In the genomic region with DNA sequence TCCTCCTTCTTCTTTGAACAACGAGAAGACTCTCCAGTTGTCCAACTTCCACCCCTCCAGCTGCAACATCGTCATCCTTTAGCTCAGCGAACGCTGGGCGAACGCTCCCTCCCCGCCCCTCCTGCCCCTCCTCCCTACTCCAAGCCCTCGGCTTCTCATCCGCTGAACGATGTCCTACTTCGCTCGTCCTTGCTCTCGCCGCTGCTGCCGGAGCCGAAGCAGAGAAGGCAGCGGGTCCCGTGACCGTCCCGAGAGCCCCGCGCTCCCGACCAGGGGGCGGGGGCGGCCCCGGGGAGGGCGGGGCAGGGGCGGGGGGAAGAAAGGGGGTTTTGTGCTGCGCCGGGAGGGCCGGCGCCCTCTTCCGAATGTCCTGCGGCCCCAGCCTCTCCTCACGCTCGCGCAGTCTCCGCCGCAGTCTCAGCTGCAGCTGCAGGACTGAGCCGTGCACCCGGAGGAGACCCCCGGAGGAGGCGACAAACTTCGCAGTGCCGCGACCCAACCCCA, we compare ENCODE assay signal across 8 cellular contexts. TPM values are rescaled to one million over a fixed set of nuclear protein-coding genes. Genes with fewer than 3 reads are reported as not detected.
DNase-seq lines count a peak whose midpoint lies in the region; ATAC-seq and TF ChIP-seq lines count a peak whose summit lies in the region.

A gene with protein sequence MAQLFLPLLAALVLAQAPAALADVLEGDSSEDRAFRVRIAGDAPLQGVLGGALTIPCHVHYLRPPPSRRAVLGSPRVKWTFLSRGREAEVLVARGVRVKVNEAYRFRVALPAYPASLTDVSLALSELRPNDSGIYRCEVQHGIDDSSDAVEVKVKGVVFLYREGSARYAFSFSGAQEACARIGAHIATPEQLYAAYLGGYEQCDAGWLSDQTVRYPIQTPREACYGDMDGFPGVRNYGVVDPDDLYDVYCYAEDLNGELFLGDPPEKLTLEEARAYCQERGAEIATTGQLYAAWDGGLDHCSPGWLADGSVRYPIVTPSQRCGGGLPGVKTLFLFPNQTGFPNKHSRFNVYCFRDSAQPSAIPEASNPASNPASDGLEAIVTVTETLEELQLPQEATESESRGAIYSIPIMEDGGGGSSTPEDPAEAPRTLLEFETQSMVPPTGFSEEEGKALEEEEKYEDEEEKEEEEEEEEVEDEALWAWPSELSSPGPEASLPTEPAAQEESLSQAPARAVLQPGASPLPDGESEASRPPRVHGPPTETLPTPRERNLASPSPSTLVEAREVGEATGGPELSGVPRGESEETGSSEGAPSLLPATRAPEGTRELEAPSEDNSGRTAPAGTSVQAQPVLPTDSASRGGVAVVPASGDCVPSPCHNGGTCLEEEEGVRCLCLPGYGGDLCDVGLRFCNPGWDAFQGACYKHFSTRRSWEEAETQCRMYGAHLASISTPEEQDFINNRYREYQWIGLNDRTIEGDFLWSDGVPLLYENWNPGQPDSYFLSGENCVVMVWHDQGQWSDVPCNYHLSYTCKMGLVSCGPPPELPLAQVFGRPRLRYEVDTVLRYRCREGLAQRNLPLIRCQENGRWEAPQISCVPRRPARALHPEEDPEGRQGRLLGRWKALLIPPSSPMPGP (plus strand): TSS at position 357 of the 504 bp plus-strand sequence. CDS start 3,938 bp downstream, outside the sequence.

- no peak within 1 kb of the TSS for H2BK20ac ChIP-seq in IMR-90 (ENCODE audit: low read depth, low read length)

- H2BK120ac ChIP-seq in IMR-90 (ENCODE audit: low read depth, low read length), result no peak within 1 kb of the TSS

- no peak for TF ChIP-seq RAD21 in IMR-90 (IDR thresholded peaks at IDR 0.05; ENCODE audit: low read length)

- ATAC-seq in IMR-90 (ENCODE audit: low read depth) (peak; percentile 72), body of pancreas (peak; percentile 42)

- TF ChIP-seq POLR2A in IMR-90 (IDR thresholded peaks at IDR 0.05; ENCODE audit: low read depth, low read length) (no peak), body of pancreas (IDR thresholded peaks at IDR 0.05) (no peak), tibial nerve (IDR thresholded peaks at IDR 0.05) (no peak)

- no peak within 1 kb of the TSS for H3K27ac ChIP-seq in IMR-90 (ENCODE audit: insufficient read depth, low read length)
- H3K27ac ChIP-seq in body of pancreas, result no peak within 1 kb of the TSS
- H3K27ac ChIP-seq in tibial nerve, result no peak within 1 kb of the TSS

- no peak within 1 kb of the TSS for H3K14ac ChIP-seq in IMR-90 (replicated peaks; ENCODE audit: low read depth, low read length)

- peak within 1 kb of the TSS; percentile 61 for H2AFZ ChIP-seq in IMR-90 (replicated peaks; ENCODE audit: low read length, poor library complexity)

- POLR2A ChIA-PET in AG04449 (lab: Yijun Ruan, JAX) (no interaction called here), IMR-90 (lab: Charles Lee; ENCODE audit: unreplicated experiment) (no interaction called here)

- no peak within 1 kb of the TSS for H4K91ac ChIP-seq in IMR-90 (ENCODE audit: insufficient read depth, low read depth, low read length)

- H3K4me1 ChIP-seq in IMR-90 (ENCODE audit: control insufficient read depth, insufficient read depth, low read length) (no peaks in the 10 kb centered on the region; the same call in 1 of the 2 replicates), body of pancreas (peaks cover 15% of the 10 kb centered on the region), tibial nerve (peaks cover 0 to 14% (median 6%) of the 10 kb centered on the region in 4 donors)

- no peaks in the 10 kb centered on the region for H3K79me1 ChIP-seq in IMR-90 (ENCODE audit: low read depth in 1 of 2, low read length in 2 of 2)

- H2BK5ac ChIP-seq in IMR-90 (ENCODE audit: low read depth, low read length, poor library complexity, severe bottlenecking), result no peak within 1 kb of the TSS

- dilution Hi-C loops in IMR-90 (cut with HindIII; ENCODE audit: low sequenced_read_pairs, unreplicated experiment), result no loop called here

- WGBS in IMR-90 (ENCODE audit: extremely low coverage in 2 of 2, insufficient read length in 1 of 2), 2 experiments, result 0% methylated on average over 12 of the region's 46 CpGs; no CpG with 5 or more reads in 1 of the 2 experiments
- 0 to 1% methylated on average over 13 to 31 of the region's 46 CpGs for WGBS in body of pancreas, 2 donors
- 1 to 2% methylated on average over 16 to 32 of the region's 46 CpGs for WGBS in tibial nerve, 2 donors

- no TSS peak for BruUV-seq in IMR-90 (replicated peaks; lab: Mats Ljungman, UMichigan)

- CTCF ChIA-PET in AG04449 (lab: Yijun Ruan, JAX), result interaction anchor here (0.9 to 12.8 kb wide), 3 partner anchors 15 to 34 kb away, joined by 3 to 185 read pairs (median 142); no protein-coding TSS in a partner anchor
- CTCF ChIA-PET in IMR-90 (lab: Yijun Ruan, JAX), result interaction anchor here (1.5 to 1.8 kb wide), 2 partner anchors 15 to 18 kb away, joined by 4 to 14 read pairs; no protein-coding TSS in a partner anchor

- no peaks in the 10 kb centered on the region for H3K9me1 ChIP-seq in IMR-90 (ENCODE audit: insufficient read depth, low read length)

- H2AK5ac ChIP-seq in IMR-90 (ENCODE audit: low read depth, low read length), result no peak within 1 kb of the TSS

- TF ChIP-seq EP300 in tibial nerve (IDR thresholded peaks at IDR 0.05), result no peak

- intact Hi-C loops in IMR-90 (cut with micrococcal nuclease) (no loop called here), body of pancreas (cut with DNase I) (no loop called here)

- no peak for DNase-seq in AG04449 (ENCODE audit: low read depth, low spot score)
- peak; percentile 19 for DNase-seq in IMR-90
- DNase-seq in body of pancreas, result no peak
- peak; percentile 72 for DNase-seq in medulla oblongata (ENCODE audit: extremely low spot score)
- DNase-seq in tibial nerve (ENCODE audit: low spot score in 2 of 2), result no peak
- no peak for DNase-seq in SHP77 treated with DMSO at 0.1 percent for 48 hours (lab: John Stamatoyannopoulos, UW)
- no peak for DNase-seq in NK-92 treated with Interleukin-12 subunit alpha and Interleukin-12 subunit beta, amount 100 ng/mL, for 24 hours (lab: John Stamatoyannopoulos, UW)
- DNase-seq in NOMO-1 (lab: John Stamatoyannopoulos, UW; ENCODE audit: unreplicated experiment in 2 of 2), result no peak

- TF ChIP-seq CTCF in AG04449 (IDR thresholded peaks at IDR 0.05; ENCODE audit: insufficient read depth, low read length, missing control alignments), result no peak
- no peak for TF ChIP-seq CTCF in IMR-90 (conservative IDR thresholded peaks at IDR 0.05; ENCODE audit: low read depth, low read length)
- TF ChIP-seq CTCF in body of pancreas (IDR thresholded peaks at IDR 0.05), result no peak
- no peak for TF ChIP-seq CTCF in tibial nerve (IDR thresholded peaks at IDR 0.05)

- H3K4ac ChIP-seq in IMR-90 (ENCODE audit: low read depth, low read length), result no peak within 1 kb of the TSS

- H3K27me3 ChIP-seq in IMR-90 (ENCODE audit: control insufficient read depth, insufficient read depth, low read length), result peaks cover 92% of the 10 kb centered on the region
- H3K27me3 ChIP-seq in body of pancreas, result peaks cover 0 to 22% of the 10 kb centered on the region in 2 donors
- peaks cover 0 to 98% of the 10 kb centered on the region in 2 donors for H3K27me3 ChIP-seq in tibial nerve

- no peak within 1 kb of the TSS for H2AK9ac ChIP-seq in IMR-90 (replicated peaks; ENCODE audit: low read depth, low read length, poor library complexity)

- H3K9me3 ChIP-seq in IMR-90 (ENCODE audit: control insufficient read depth, insufficient read depth, low read length), result 0 out of 2 replicates have a peak, but pooled peaks cover 1% of the 10 kb centered on the region
- H3K9me3 ChIP-seq in body of pancreas, result no peaks in the 10 kb centered on the region
- H3K9me3 ChIP-seq in tibial nerve, result no peaks in the 10 kb centered on the region

- H4K20me1 ChIP-seq in IMR-90 (ENCODE audit: insufficient read depth, low read length), result peaks cover 11% of the 10 kb centered on the region; the same call in 1 of the 2 replicates

- no peak within 1 kb of the TSS for H3K9ac ChIP-seq in IMR-90 (ENCODE audit: low read depth, low read length)

- H3K18ac ChIP-seq in IMR-90 (ENCODE audit: low read depth, low read length), result no peak within 1 kb of the TSS

- H3K4me2 ChIP-seq in IMR-90 (ENCODE audit: low read depth, low read length), result peak within 1 kb of the TSS; percentile 43; the same call in 1 of the 2 replicates

- in situ Hi-C loops in IMR-90 (cut with MboI; ENCODE audit: low sequenced_read_pairs), result no loop called here

- peak within 1 kb of the TSS; percentile 20; the same call in 1 of the 2 replicates for H3K4me3 ChIP-seq in AG04449 (ENCODE audit: low read depth, low read length)
- H3K4me3 ChIP-seq in IMR-90 (ENCODE audit: insufficient read depth, low read depth, low read length), result no peak within 1 kb of the TSS; the same call in 1 of the 2 replicates
- no peak within 1 kb of the TSS for H3K4me3 ChIP-seq in body of pancreas
- peak within 1 kb of the TSS; percentile 1 to 46 (median 16) for H3K4me3 ChIP-seq in tibial nerve

- H3K36me3 ChIP-seq in IMR-90 (ENCODE audit: control insufficient read depth, insufficient read depth, low read length) (no peaks in the 10 kb centered on the region), body of pancreas (replicated peaks in 1 of 2; ENCODE audit: insufficient read depth in 1 of 2, low read depth in 2 of 2) (no peaks in the 10 kb centered on the region), tibial nerve (no peaks in the 10 kb centered on the region)

- peak within 1 kb of the TSS; percentile 49; the same call in 1 of the 2 replicates for H3K23ac ChIP-seq in IMR-90 (ENCODE audit: low read depth, low read length)

- no peak within 1 kb of the TSS for H2BK15ac ChIP-seq in IMR-90 (ENCODE audit: low read depth, low read length)

- H3K56ac ChIP-seq in IMR-90 (ENCODE audit: extremely low read depth, insufficient read depth, low read length), result no peak within 1 kb of the TSS

- no peak within 1 kb of the TSS for H4K5ac ChIP-seq in IMR-90 (ENCODE audit: low read depth, low read length)

- no peak within 1 kb of the TSS for H4K8ac ChIP-seq in IMR-90 (ENCODE audit: low read depth in 2 of 2, low read length in 2 of 2)

TF ChIP-seq in IMR-90, 13 proteins besides CTCF, POLR2A, EP300 and RAD21:
- TF ChIP-seq MAZ (IDR thresholded peaks at IDR 0.05; ENCODE audit: borderline replicate concordance, low read depth, low read length) (peak; percentile 38; the same call in 1 of the 2 replicates), CEBPB (IDR thresholded peaks at IDR 0.05; ENCODE audit: low read depth, low read length) (no peak), SMC3 (IDR thresholded peaks at IDR 0.05; ENCODE audit: low read depth, low read length) (no peak), MXI1 (IDR thresholded peaks at IDR 0.05; ENCODE audit: borderline replicate concordance, low read depth, low read length) (no peak), RCOR1 (IDR thresholded peaks at IDR 0.05; ENCODE audit: insufficient replicate concordance, low read length) (no peak)

RNA-seq across cellular contexts. Expression of the gene that starts here (rescaled TPM):
- total RNA-seq in IMR-90 (2012; rRNA removed) (not detected in 2 replicates), body of pancreas (under 1 TPM in 1 of 2 donors, not detected in 1; 0.26 TPM), tibial nerve (not detected)
- polyA plus RNA-seq in IMR-90 (2012; rRNA removed), result 0.07 TPM in 1 of 2 replicates, not detected in the other
- polyA plus RNA-seq in IMR-90 (2012; cell fraction: cytosol; rRNA removed), result 0.04 and 0.11 TPM in 2 replicates
- polyA plus RNA-seq in IMR-90 (2012; cell fraction: nucleus; rRNA removed; ENCODE audit: low replicate concordance), result 0.05 TPM in 2 replicates

Comparison
In these comparisons a context has a peak if more than half of its experiments do, and no peak if none do; other contexts are left out.
1. Peak in DNase-seq, ATAC-seq and H3K4me2 ChIP-seq in IMR-90; RNA of the gene not detected or under 1 TPM.
2. Peak in ATAC-seq in body of pancreas; RNA of the gene not detected or under 1 TPM.
3. H3K4me3 ChIP-seq: peak in AG04449 (single experiment) and tibial nerve (4 of 4); none in IMR-90 (single experiment) and body of pancreas (0 of 2).